ENCODE assay signal across 1 cellular context in genomic region chr1:1511533-1512285, GRCh38.
TF ChIP-seq lines count a peak whose summit lies in the region.

Gene ATAD3A (plus strand): TSS chr1:1512162. CDS start chr1:1512269, 107 bp downstream.

TF ChIP-seq in HEK293, 187 proteins besides CTCF, POLR2A, EP300 and RAD21 (continued from another document):
- TF ChIP-seq ZNF639 (tag by site-specific recombination; IDR thresholded peaks at IDR 0.05) (peak; percentile 92), ZSCAN18 (tag by site-specific recombination; IDR thresholded peaks at IDR 0.05) (0 out of 2 replicates have a peak, but pooled peaks have one; percentile 31), ZNF843 (tag by site-specific recombination; IDR thresholded peaks at IDR 0.05) (peak; percentile 87), ZNF223 (tag by site-specific recombination; IDR thresholded peaks at IDR 0.05) (no peak)
